In genomic region chr10:96789571-96790108, GRCh38 we compare ENCODE assay signal across 9 cellular contexts. TPM values are rescaled to one million over a fixed set of nuclear protein-coding genes. Genes with fewer than 3 reads are reported as not detected.
DNase-seq lines count a peak whose midpoint lies in the region; ATAC-seq and TF ChIP-seq lines count a peak whose summit lies in the region.
"Had no signal": no experiment of that assay in that cellular context is flagged by ENCODE, and none has a peak within 500 bp of the region (broad histone marks: within the 10 kb centered on the region; RNA-seq: fewer than 3 reads in every experiment).

No MANE protein-coding gene starts in this region.

- H3K27me3 Mint-ChIP-seq in CD14-positive monocyte (ENCODE audit: low read depth in 3 of 3): peaks cover 0 to 6% (median 3%) of the 10 kb centered on the region in 3 donors

- no peak overlapping the region for H3K4me3 Mint-ChIP-seq in CD14-positive monocyte

- intact Hi-C loops in CD14-positive monocyte (cut with micrococcal nuclease): no loop called here

- DNase-seq in D341Med (ENCODE audit: low spot score) (peak; percentile 32), amniotic epithelial cell (ENCODE audit: low read depth) (peak; percentile 37), CD14-positive monocyte (ENCODE audit: low spot score) (no peak), occipital lobe (lab: John Stamatoyannopoulos, UW) (no peak)
- DNase-seq: pancreas had no signal

- H3K4me1 Mint-ChIP-seq in CD14-positive monocyte: peaks cover 6% of the 10 kb centered on the region

- no peaks in the 10 kb centered on the region for H3K36me3 Mint-ChIP-seq in CD14-positive monocyte

- no peaks in the 10 kb centered on the region for H3K9me3 Mint-ChIP-seq in CD14-positive monocyte

- H3K27ac Mint-ChIP-seq in CD14-positive monocyte: peak overlapping the region in 1 of 7 donors; percentile 73

- ATAC-seq in GM19395 (IDR thresholded peaks at IDR 0.05; ENCODE audit: unreplicated experiment) (peak; percentile 58), HG03354 (IDR thresholded peaks at IDR 0.05; ENCODE audit: poor library complexity, severe bottlenecking, unreplicated experiment) (peak; percentile 67), HG03460 (IDR thresholded peaks at IDR 0.05; ENCODE audit: unreplicated experiment) (no peak), HG03439 (IDR thresholded peaks at IDR 0.05; ENCODE audit: unreplicated experiment) (no peak)
- ATAC-seq: pancreas had no signal

- no peak for TF ChIP-seq CTCF in CD14-positive monocyte (IDR thresholded peaks at IDR 0.05)

RNA-seq across cellular contexts. Expression of gene LCOR, which starts 42.5 kb away (rescaled TPM):
- 10 to 100 TPM in 1 of 2 donors, 1 to 10 TPM in 1; 10.0 to 11.8 TPM for polyA plus RNA-seq in CD14-positive monocyte
- total RNA-seq in occipital lobe: 110 TPM

Comparison
In these comparisons a context has a peak if more than half of its experiments do, and no peak if none do; other contexts are left out.
1. DNase-seq: peak in D341Med (single experiment) and amniotic epithelial cell (single experiment); none in CD14-positive monocyte (single experiment) and occipital lobe (single experiment).
2. ATAC-seq: peak in GM19395 (single experiment) and HG03354 (single experiment); none in HG03460 (single experiment) and HG03439 (single experiment).